16 cellular contexts compared by ENCODE assay signal in genomic region chr10:33204049-33204448, GRCh38.
"Had no signal": no experiment of that assay in that cellular context is flagged by ENCODE, and none has a peak within 500 bp of the region (broad histone marks: within the 10 kb centered on the region; RNA-seq: fewer than 3 reads in every experiment).

No MANE protein-coding gene starts in this region.

- H3K9me3 ChIP-seq: prostate gland, right lobe of liver, suprapubic skin had no signal

- H3K36me3 ChIP-seq: prostate gland had no signal

- H3K4me3 ChIP-seq: prostate gland, right lobe of liver, suprapubic skin had no signal

- H3K27me3 ChIP-seq: brain microvascular endothelial cell, right lobe of liver, suprapubic skin had no signal

- H3K4me1 ChIP-seq: prostate gland, suprapubic skin had no signal

- ATAC-seq: activated CD8-positive, alpha-beta T cell treated with anti-CD3 and anti-CD28 coated beads, Interleukin-2, amount 10 ng/mL, durations not matched to agents 7 days and 5 days; effector memory CD8-positive, alpha-beta T cell; natural killer cell; right lobe of liver; WTC11 had no signal

- H3K27ac ChIP-seq: brain microvascular endothelial cell, epithelial cell of prostate, prostate gland, right lobe of liver, suprapubic skin had no signal

- DNase-seq: activated CD4-positive, alpha-beta T cell treated with anti-CD3 and anti-CD28 coated beads for 4 hours; activated CD8-positive, alpha-beta memory T cell treated with anti-CD3 and anti-CD28 coated beads, Interleukin-2, amount 50 U/mL, for 4 hours; activated CD8-positive, alpha-beta T cell treated with anti-CD3 and anti-CD28 coated beads, Interleukin-2, amount 10 ng/mL, durations not matched to agents 7 days and 5 days; activated gamma-delta T cell; activated T-cell treated with anti-CD3 and anti-CD28 coated beads, Interleukin-2, amount 50 U/mL, for 48 hours; amygdala; brain microvascular endothelial cell; effector memory CD8-positive, alpha-beta T cell; hypothalamus; natural killer cell; occipital lobe; right lobe of liver had no signal
